In the genomic region with DNA sequence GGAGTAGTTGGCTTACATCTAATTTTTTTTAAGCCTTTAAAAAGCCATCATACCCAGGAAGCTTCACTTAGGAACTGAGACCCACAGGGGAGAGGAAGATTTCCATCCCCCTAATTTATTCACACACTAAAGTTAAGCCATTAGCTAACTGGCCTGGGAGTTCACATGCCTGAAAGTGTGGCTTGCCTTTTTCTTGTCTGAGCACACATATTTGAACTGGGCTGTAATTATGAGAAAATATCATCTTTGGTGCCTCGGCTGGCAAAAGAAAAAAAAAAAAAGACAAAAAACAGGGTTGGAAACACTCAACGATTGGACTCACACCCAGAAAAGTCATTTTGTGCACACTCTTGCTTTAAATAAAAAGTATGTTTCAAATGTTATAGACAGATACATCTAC, we compare ENCODE assay signal across 20 cellular contexts.
A peak's percentile ranks its signal among the peaks of the same experiment; 100 is the strongest.
DNase-seq lines count a peak whose midpoint lies in the region; ATAC-seq and TF ChIP-seq lines count a peak whose summit lies in the region.
"Had no signal": no experiment of that assay in that cellular context is flagged by ENCODE, and none has a peak within 500 bp of the region (broad histone marks: within the 10 kb centered on the region; RNA-seq: fewer than 3 reads in every experiment).

No MANE protein-coding gene starts in this region.

- no peaks in the 10 kb centered on the region for H3K27me3 ChIP-seq in GM23338 (ENCODE audit: insufficient read depth)
- H3K27me3 ChIP-seq: BE2C, MG63 had no signal

- H3K4me1 Mint-ChIP-seq in GM23338 (peaks cover 12% of the 10 kb centered on the region), WTC11 (peaks cover 14% of the 10 kb centered on the region), nephron (peaks cover 25% of the 10 kb centered on the region)

- ATAC-seq in GM23338 (peak; percentile 31; the same call in 2 of the 3 replicates), WTC11 (peak; percentile 59), HG03354 (IDR thresholded peaks at IDR 0.05; ENCODE audit: poor library complexity, severe bottlenecking, unreplicated experiment) (no peak), HG03432 (IDR thresholded peaks at IDR 0.05; ENCODE audit: unreplicated experiment) (no peak)
- ATAC-seq: A549, Right ventricle myocardium inferior had no signal

- H3K4me3 Mint-ChIP-seq in GM23338 (no peak overlapping the region), WTC11 (no peak overlapping the region), nephron (no peak overlapping the region)

- CTCF ChIA-PET in WTC11 (lab: Charles Lee) = no interaction called here

- H3K9me3 Mint-ChIP-seq in GM23338 = no peaks in the 10 kb centered on the region
- H3K9me3 Mint-ChIP-seq in WTC11 = no peaks in the 10 kb centered on the region
- H3K9me3 Mint-ChIP-seq in nephron = no peaks in the 10 kb centered on the region

- TF ChIP-seq CTCF in GM23338 (conservative IDR thresholded peaks at IDR 0.05; ENCODE audit: low read depth in 2 of 2) (no peak), WTC11 (IDR thresholded peaks at IDR 0.05) (no peak), fibroblast of the aortic adventitia (IDR thresholded peaks at IDR 0.05; ENCODE audit: insufficient read depth, low read length) (no peak), nephron (IDR thresholded peaks at IDR 0.05; ENCODE audit: unreplicated experiment in 3 of 3) (no peak)

- peaks cover 5% of the 10 kb centered on the region for H3K27me3 Mint-ChIP-seq in GM23338 (ENCODE audit: insufficient read depth, low read depth, poor library complexity)
- no peaks in the 10 kb centered on the region for H3K27me3 Mint-ChIP-seq in WTC11 (ENCODE audit: low read depth)
- H3K27me3 Mint-ChIP-seq in nephron (ENCODE audit: low read depth) = peaks cover 3% of the 10 kb centered on the region

- H3K4me3 ChIP-seq in GM23338 (no peak overlapping the region), fibroblast of the aortic adventitia (ENCODE audit: low read depth, low read length) (no peak overlapping the region)
- H3K4me3 ChIP-seq: A549, MG63 had no signal

- no peaks in the 10 kb centered on the region for H3K36me3 ChIP-seq in GM23338 (ENCODE audit: insufficient read depth)
- H3K36me3 ChIP-seq: BE2C had no signal

- peak; percentile 15 for DNase-seq in GM23338 (ENCODE audit: low spot score)
- DNase-seq in WTC11 (ENCODE audit: low spot score) = no peak
- peak; percentile 73 for DNase-seq in fibroblast of the aortic adventitia (ENCODE audit: low read depth)
- DNase-seq in activated effector memory CD4-positive, alpha-beta T cell treated with anti-CD3 and anti-CD28 coated beads, Interleukin-2, amount 50 U/mL, for 16 hours = no peak
- no peak for DNase-seq in stimulated activated CD4-positive, alpha-beta T cell treated with anti-CD3 and anti-CD28 coated beads, Interleukin-4, amount 100 ng/mL, for 24 hours
- DNase-seq: BE2C, DMS53, GDM1, MG63, NCI-H1048, NCI-H1417 treated with DMSO at 0.1 percent for 48 hours, NCI-H187, NCI-H2107, NCI-H510A treated with DMSO at 0.1 percent for 48 hours, NCI-H774 had no signal

- H3K27ac Mint-ChIP-seq in GM23338 (no peak overlapping the region), WTC11 (no peak overlapping the region), nephron (peak overlapping the region; percentile 21 to 66 (median 56))

- H3K36me3 Mint-ChIP-seq in GM23338 (ENCODE audit: low read depth) (no peaks in the 10 kb centered on the region), WTC11 (no peaks in the 10 kb centered on the region), nephron (ENCODE audit: low read depth) (no peaks in the 10 kb centered on the region)

- no peaks in the 10 kb centered on the region for H3F3A ChIP-seq in GM23338 (replicated peaks; ENCODE audit: low read depth)

- POLR2A ChIA-PET in WTC11 (lab: Charles Lee) = no interaction called here

- 0 out of 2 replicates have a peak, but pooled peaks cover 4% of the 10 kb centered on the region for H3K4me1 ChIP-seq in GM23338 (ENCODE audit: insufficient read depth)
- H3K4me1 ChIP-seq: A549 had no signal

- no peak overlapping the region for H3K4me2 ChIP-seq in GM23338
- H3K4me2 ChIP-seq: A549 had no signal

- H2AFZ ChIP-seq in GM23338 = no peak overlapping the region

- H3K79me2 ChIP-seq in GM23338 (replicated peaks; ENCODE audit: insufficient read depth) = no peaks in the 10 kb centered on the region

- no peaks in the 10 kb centered on the region for H4K20me1 ChIP-seq in GM23338 (replicated peaks; ENCODE audit: insufficient read depth)

- H3K9me2 ChIP-seq in GM23338 (ENCODE audit: insufficient read depth) = no peaks in the 10 kb centered on the region

- H3K27ac ChIP-seq in GM23338 (ENCODE audit: low read depth) = no peak overlapping the region
- H3K27ac ChIP-seq: A549 had no signal

TF ChIP-seq in WTC11, 78 proteins besides CTCF, POLR2A, EP300 and RAD21:
- TF ChIP-seq ZNF425 (CRISPR knock-in tag; conservative IDR thresholded peaks at IDR 0.05) = no peak
- TF ChIP-seq, protein P1, sequence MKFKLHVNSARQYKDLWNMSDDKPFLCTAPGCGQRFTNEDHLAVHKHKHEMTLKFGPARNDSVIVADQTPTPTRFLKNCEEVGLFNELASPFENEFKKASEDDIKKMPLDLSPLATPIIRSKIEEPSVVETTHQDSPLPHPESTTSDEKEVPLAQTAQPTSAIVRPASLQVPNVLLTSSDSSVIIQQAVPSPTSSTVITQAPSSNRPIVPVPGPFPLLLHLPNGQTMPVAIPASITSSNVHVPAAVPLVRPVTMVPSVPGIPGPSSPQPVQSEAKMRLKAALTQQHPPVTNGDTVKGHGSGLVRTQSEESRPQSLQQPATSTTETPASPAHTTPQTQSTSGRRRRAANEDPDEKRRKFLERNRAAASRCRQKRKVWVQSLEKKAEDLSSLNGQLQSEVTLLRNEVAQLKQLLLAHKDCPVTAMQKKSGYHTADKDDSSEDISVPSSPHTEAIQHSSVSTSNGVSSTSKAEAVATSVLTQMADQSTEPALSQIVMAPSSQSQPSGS (CRISPR knock-in tag; IDR thresholded peaks at IDR 0.05; ENCODE audit: borderline replicate concordance, low read depth) = no peak
- TF ChIP-seq GRHL2 (CRISPR knock-in tag; IDR thresholded peaks at IDR 0.05; ENCODE audit: insufficient replicate concordance, severe bottlenecking) = no peak
- TF ChIP-seq MLX (CRISPR knock-in tag; IDR thresholded peaks at IDR 0.05) = no peak
- TF ChIP-seq ZNF396 (CRISPR knock-in tag; IDR thresholded peaks at IDR 0.05; ENCODE audit: borderline replicate concordance) = no peak
- TF ChIP-seq JAZF1 (CRISPR knock-in tag; IDR thresholded peaks at IDR 0.05) = no peak
TF ChIP-seq in WTC11: peak in this region for 0.

Comparison
In these comparisons a context has a peak if more than half of its experiments do, and no peak if none do; other contexts are left out.
1. ATAC-seq: peak in GM23338 (single experiment) and WTC11 (single experiment); none in HG03354 (single experiment) and HG03432 (single experiment).
2. DNase-seq: peak in GM23338 (single experiment) and fibroblast of the aortic adventitia (single experiment); none in WTC11 (single experiment), activated effector memory CD4-positive, alpha-beta T cell treated with anti-CD3 and anti-CD28 coated beads, Interleukin-2, amount 50 U/mL, for 16 hours (single experiment) and stimulated activated CD4-positive, alpha-beta T cell treated with anti-CD3 and anti-CD28 coated beads, Interleukin-4, amount 100 ng/mL, for 24 hours (single experiment).
3. H3K27ac Mint-ChIP-seq: peak in nephron (3 of 3); none in GM23338 (single experiment) and WTC11 (single experiment).